In the genomic region with DNA sequence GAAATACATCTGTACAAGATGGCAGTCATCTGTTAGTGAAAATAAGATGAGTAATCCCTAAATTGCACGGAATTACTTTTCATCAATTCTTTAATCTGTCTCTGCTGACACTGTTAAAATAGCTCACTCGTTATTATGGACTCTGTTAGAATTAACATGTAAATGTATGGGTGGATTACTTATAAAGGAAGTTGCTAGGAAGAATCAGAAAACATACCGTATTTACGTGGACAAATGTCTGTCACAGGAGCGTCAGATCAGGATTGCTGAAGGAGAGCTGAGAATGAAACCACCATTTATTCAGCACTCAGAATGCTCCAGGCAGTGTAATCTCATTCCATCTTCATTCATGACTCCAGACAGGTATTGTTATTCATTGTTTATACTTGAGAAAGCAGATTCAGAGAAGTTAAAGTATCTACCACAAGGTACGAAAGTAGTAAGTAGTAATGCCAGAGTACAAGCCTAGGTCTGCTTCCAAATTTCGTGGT, we compare ENCODE assay signal across 8 cellular contexts. TPM values are rescaled to one million over a fixed set of nuclear protein-coding genes. Genes with fewer than 3 reads are reported as not detected.
DNase-seq lines count a peak whose midpoint lies in the region; TF ChIP-seq lines count a peak whose summit lies in the region.

No MANE protein-coding gene starts in this region.

- no peak overlapping the region for H3K4me3 Mint-ChIP-seq in neural progenitor cell
- H3K4me3 Mint-ChIP-seq in activated T-helper 2 cell treated with anti-CD3 and anti-CD28 coated beads, Interferon-gamma antibody, Interleukin-2, Interleukin-4, amounts not matched to agents 10 μg/mL and 5 μg/mL and 100 μg/mL, durations not matched to agents 14 hours and 24 hours and 36 hours (ENCODE audit: low read depth), result no peak overlapping the region

- intact Hi-C loops in activated T-helper 2 cell treated with anti-CD3 and anti-CD28 coated beads, Interferon-gamma antibody, Interleukin-2, Interleukin-4, amounts not matched to agents 10 μg/mL and 5 μg/mL and 100 μg/mL, durations not matched to agents 14 hours and 24 hours and 36 hours (cut with micrococcal nuclease), result loop anchor here (5.0 kb wide), 1 partner anchor 306 kb away; the partner anchor contains the start of gene HMGN3

- DNase-seq in BJ (ENCODE audit: low read depth) (no peak), NCI-H748 treated with DMSO at 0.1 percent for 48 hours (lab: John Stamatoyannopoulos, UW) (peak; percentile 23), neural progenitor cell (ENCODE audit: low spot score) (peak; percentile 20), NCI-H2196 (lab: John Stamatoyannopoulos, UW; ENCODE audit: unreplicated experiment) (no peak)
- no peak for DNase-seq in activated T-helper 2 cell treated with anti-CD3 and anti-CD28 coated beads, Interferon-gamma antibody, Interleukin-2, Interleukin-4, amounts not matched to agents 10 μg/mL and 5 μg/mL and 100 μg/mL, durations not matched to agents 14 hours and 24 hours and 36 hours (ENCODE audit: low spot score)
- DNase-seq in stimulated activated CD4-positive, alpha-beta T cell treated with anti-CD3 and anti-CD28 coated beads, Interleukin-15, amount 100 ng/mL, for 24 hours, result no peak
- no peak for DNase-seq in stimulated activated CD4-positive, alpha-beta T cell treated with anti-CD3 and anti-CD28 coated beads, Interleukin-4, amount 100 ng/mL, for 24 hours

- H3K9me3 ChIP-seq in endocrine pancreas (ENCODE audit: control insufficient read depth, low read length) (no peaks in the 10 kb centered on the region), neural progenitor cell (ENCODE audit: low read depth) (no peaks in the 10 kb centered on the region)

- H3K4me2 ChIP-seq in neural progenitor cell, result peak overlapping the region; percentile 85

- H3K27ac Mint-ChIP-seq in neural progenitor cell, result no peak overlapping the region
- H3K27ac Mint-ChIP-seq in activated T-helper 2 cell treated with anti-CD3 and anti-CD28 coated beads, Interferon-gamma antibody, Interleukin-2, Interleukin-4, amounts not matched to agents 10 μg/mL and 5 μg/mL and 100 μg/mL, durations not matched to agents 14 hours and 24 hours and 36 hours, result no peak overlapping the region

- peaks cover 20% of the 10 kb centered on the region for H3K36me3 Mint-ChIP-seq in neural progenitor cell
- H3K36me3 Mint-ChIP-seq in activated T-helper 2 cell treated with anti-CD3 and anti-CD28 coated beads, Interferon-gamma antibody, Interleukin-2, Interleukin-4, amounts not matched to agents 10 μg/mL and 5 μg/mL and 100 μg/mL, durations not matched to agents 14 hours and 24 hours and 36 hours (ENCODE audit: low read depth), result no peaks in the 10 kb centered on the region

- H3K27me3 Mint-ChIP-seq in neural progenitor cell (ENCODE audit: insufficient read depth, low read depth), result no peaks in the 10 kb centered on the region
- peaks cover 26% of the 10 kb centered on the region for H3K27me3 Mint-ChIP-seq in activated T-helper 2 cell treated with anti-CD3 and anti-CD28 coated beads, Interferon-gamma antibody, Interleukin-2, Interleukin-4, amounts not matched to agents 10 μg/mL and 5 μg/mL and 100 μg/mL, durations not matched to agents 14 hours and 24 hours and 36 hours (ENCODE audit: low read depth)

- H3K9ac ChIP-seq in endocrine pancreas (ENCODE audit: control insufficient read depth, insufficient read depth, low read length) (peak overlapping the region; percentile 47), neural progenitor cell (peak overlapping the region; percentile 19)

- H3K27me3 ChIP-seq in BJ (ENCODE audit: control insufficient read depth, insufficient read depth, low read length) (no peaks in the 10 kb centered on the region), endocrine pancreas (ENCODE audit: control insufficient read depth, insufficient read depth, low read length) (no peaks in the 10 kb centered on the region), neural progenitor cell (no peaks in the 10 kb centered on the region)

- TF ChIP-seq CTCF in BJ (IDR thresholded peaks at IDR 0.05; ENCODE audit: insufficient read depth, low read depth, low read length) (no peak), neural progenitor cell (IDR thresholded peaks at IDR 0.05) (no peak)

- CTCF ChIA-PET in BJ (lab: Yijun Ruan, JAX), result no interaction called here

- no peaks in the 10 kb centered on the region for H3K9me3 Mint-ChIP-seq in neural progenitor cell
- no peaks in the 10 kb centered on the region for H3K9me3 Mint-ChIP-seq in activated T-helper 2 cell treated with anti-CD3 and anti-CD28 coated beads, Interferon-gamma antibody, Interleukin-2, Interleukin-4, amounts not matched to agents 10 μg/mL and 5 μg/mL and 100 μg/mL, durations not matched to agents 14 hours and 24 hours and 36 hours

- H2AFZ ChIP-seq in neural progenitor cell (replicated peaks), result no peak overlapping the region

- H3K4me1 ChIP-seq in endocrine pancreas (ENCODE audit: control insufficient read depth, insufficient read depth, low read length), result peaks cover 15% of the 10 kb centered on the region
- H3K4me1 ChIP-seq in neural progenitor cell, result peaks cover 27% of the 10 kb centered on the region

- no peaks in the 10 kb centered on the region for H3K36me3 ChIP-seq in BJ (ENCODE audit: control insufficient read depth, insufficient read depth, low read length)
- H3K36me3 ChIP-seq in endocrine pancreas (ENCODE audit: control insufficient read depth, insufficient read depth, low read length), result no peaks in the 10 kb centered on the region
- no peaks in the 10 kb centered on the region for H3K36me3 ChIP-seq in neural progenitor cell

- H3K4me3 ChIP-seq in BJ (ENCODE audit: low read depth, low read length) (peak overlapping the region; percentile 83), endocrine pancreas (ENCODE audit: control insufficient read depth, insufficient read depth, low read length) (peak overlapping the region; percentile 97), neural progenitor cell (peak overlapping the region; percentile 66)

- peaks cover 10% of the 10 kb centered on the region for H3F3A ChIP-seq in neural progenitor cell (ENCODE audit: low read depth)

- POLR2A ChIA-PET in BJ (lab: Charles Lee), result no interaction called here

- H3K27ac ChIP-seq in neural progenitor cell, result no peak overlapping the region

- H3K79me2 ChIP-seq in neural progenitor cell (ENCODE audit: low read depth), result peaks cover 35% of the 10 kb centered on the region

- H3K4me1 Mint-ChIP-seq in neural progenitor cell, result peaks cover 30% of the 10 kb centered on the region
- no peaks in the 10 kb centered on the region for H3K4me1 Mint-ChIP-seq in activated T-helper 2 cell treated with anti-CD3 and anti-CD28 coated beads, Interferon-gamma antibody, Interleukin-2, Interleukin-4, amounts not matched to agents 10 μg/mL and 5 μg/mL and 100 μg/mL, durations not matched to agents 14 hours and 24 hours and 36 hours (ENCODE audit: low read depth)

- no peaks in the 10 kb centered on the region for H4K20me1 ChIP-seq in neural progenitor cell (ENCODE audit: low read depth)

RNA-seq across cellular contexts. Expression of gene LCA5, which starts 1.3 kb away (rescaled TPM):
- polyA plus RNA-seq in BJ (2011; rRNA removed), result 0.94 and 2.5 TPM in 2 replicates
- 1.2 and 1.3 TPM in 2 replicates for polyA minus RNA-seq in BJ (2011; rRNA and poly(A)+ RNA removed)
- 10.7 and 13.2 TPM in 2 replicates for total RNA-seq in neural progenitor cell (ENCODE audit: low replicate concordance)
- 0.09 and 0.18 TPM in 2 replicates for total RNA-seq in activated T-helper 2 cell treated with anti-CD3 and anti-CD28 coated beads, Interferon-gamma antibody, Interleukin-2, Interleukin-4, amounts not matched to agents 10 μg/mL and 5 μg/mL and 100 μg/mL, durations not matched to agents 14 hours and 24 hours and 36 hours

Comparison
In these comparisons a context has a peak if more than half of its experiments do, and no peak if none do; other contexts are left out.
1. DNase-seq: peak in NCI-H748 treated with DMSO at 0.1 percent for 48 hours (single experiment) and neural progenitor cell (single experiment); none in BJ (single experiment), activated T-helper 2 cell treated with anti-CD3 and anti-CD28 coated beads, Interferon-gamma antibody, Interleukin-2, Interleukin-4, amounts not matched to agents 10 μg/mL and 5 μg/mL and 100 μg/mL, durations not matched to agents 14 hours and 24 hours and 36 hours (single experiment), NCI-H2196 (single experiment), stimulated activated CD4-positive, alpha-beta T cell treated with anti-CD3 and anti-CD28 coated beads, Interleukin-15, amount 100 ng/mL, for 24 hours (single experiment) and stimulated activated CD4-positive, alpha-beta T cell treated with anti-CD3 and anti-CD28 coated beads, Interleukin-4, amount 100 ng/mL, for 24 hours (single experiment).
2. Peak in every context shown above with its lines, with median percentiles within 50 percentile points of each other: H3K4me3 ChIP-seq.